In the genomic region with DNA sequence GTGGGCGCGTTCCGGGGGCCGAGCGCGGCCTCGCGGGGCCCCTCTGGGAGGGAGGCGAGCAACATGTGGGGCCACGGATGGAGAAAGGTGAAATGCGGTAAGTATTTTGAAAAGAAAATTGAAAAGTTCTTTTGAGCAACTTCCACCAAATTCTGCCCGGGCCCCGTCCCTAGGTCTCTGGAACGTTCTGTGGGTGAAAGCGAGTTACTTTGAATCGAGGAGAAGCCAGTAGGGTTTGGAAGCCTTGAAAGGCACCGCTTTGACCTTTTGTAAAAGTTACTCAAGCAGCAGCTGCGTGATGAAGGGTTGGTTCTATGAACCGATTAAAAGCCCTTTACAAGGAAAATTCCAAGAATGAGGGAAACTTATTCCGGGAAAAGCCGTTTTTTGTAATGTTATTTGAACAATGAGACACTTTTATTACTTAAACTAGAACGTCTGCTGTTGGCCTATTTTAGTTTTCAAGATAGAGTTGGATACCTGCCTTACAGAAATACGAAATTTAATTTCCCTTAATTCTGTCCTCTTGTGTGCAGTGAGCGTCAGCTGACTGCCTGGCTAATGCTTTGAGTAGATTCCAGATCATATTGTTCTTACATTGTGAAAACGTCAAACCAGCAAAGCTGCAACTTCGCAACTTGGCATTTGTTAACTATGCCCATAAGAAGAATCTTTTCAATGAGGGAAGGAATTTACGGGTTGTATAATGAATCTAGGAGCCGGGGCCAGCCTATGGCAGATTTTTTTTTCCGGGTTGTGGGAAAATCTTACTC, we compare ENCODE assay signal across 8 cellular contexts. TPM values are rescaled to one million over a fixed set of nuclear protein-coding genes. Genes with fewer than 3 reads are reported as not detected.
DNase-seq lines count a peak whose midpoint lies in the region; ATAC-seq and TF ChIP-seq lines count a peak whose summit lies in the region.

No MANE protein-coding gene starts in this region.

- H2AFZ ChIP-seq in neural cell (ENCODE audit: low read depth, low read length): peak overlapping the region; percentile 81

- H3K36me3 ChIP-seq in neural cell (ENCODE audit: insufficient read depth, low read length): no peaks in the 10 kb centered on the region

- peak overlapping the region; percentile 53 for H3K4me2 ChIP-seq in neural cell (ENCODE audit: low read length)

- peak overlapping the region; percentile 77 for H3K9ac ChIP-seq in neural cell (ENCODE audit: low read length)

- H3K9me3 ChIP-seq in neural cell (ENCODE audit: low read length): no peaks in the 10 kb centered on the region

- peak overlapping the region; percentile 82 for H3K27ac ChIP-seq in neural cell (ENCODE audit: low read length)

- no peaks in the 10 kb centered on the region for H3K9me2 ChIP-seq in neural cell (ENCODE audit: insufficient read depth, low read length)

- peak; percentile 35 for ATAC-seq in HG03135 (IDR thresholded peaks at IDR 0.05; ENCODE audit: unreplicated experiment)

- H3K4me3 ChIP-seq in fibroblast of villous mesenchyme (ENCODE audit: low read depth, low read length) (peak overlapping the region; percentile 91), neural cell (ENCODE audit: low read length) (peak overlapping the region; percentile 96)

- H4K20me1 ChIP-seq in neural cell (ENCODE audit: insufficient read depth): no peaks in the 10 kb centered on the region

- TF ChIP-seq EP300 in neural cell (conservative IDR thresholded peaks at IDR 0.05; ENCODE audit: poor library complexity, severe bottlenecking): no peak

- TF ChIP-seq CTCF in fibroblast of villous mesenchyme (IDR thresholded peaks at IDR 0.05; ENCODE audit: insufficient read depth, low read depth, low read length) (no peak), neural cell (IDR thresholded peaks at IDR 0.05; ENCODE audit: poor library complexity, severe bottlenecking) (no peak)

- H3K79me2 ChIP-seq in neural cell (replicated peaks; ENCODE audit: insufficient read depth, low read length): peaks cover 43% of the 10 kb centered on the region

- no peaks in the 10 kb centered on the region for H3K27me3 ChIP-seq in neural cell (ENCODE audit: insufficient read depth, low read depth, low read length)

- TF ChIP-seq RAD21 in neural cell (conservative IDR thresholded peaks at IDR 0.05): no peak

- DNase-seq in GF-D8 (lab: John Stamatoyannopoulos, UW): peak; percentile 55
- peak; percentile 12 to 20 for DNase-seq in activated CD4-positive, alpha-beta T cell treated with anti-CD3 and anti-CD28 coated beads, Interleukin-2, amount 50 U/mL, for 4 hours
- DNase-seq in fibroblast of villous mesenchyme (ENCODE audit: low read depth): peak; percentile 68
- DNase-seq in NCI-H226: no peak
- DNase-seq in iPS-NIHi11 (ENCODE audit: low spot score): no peak
- no peak for DNase-seq in occipital lobe (lab: John Stamatoyannopoulos, UW)

- H3F3A ChIP-seq in neural cell (ENCODE audit: insufficient read depth, low read length, poor library complexity, severe bottlenecking): peaks cover 2% of the 10 kb centered on the region

TF ChIP-seq in neural cell, 6 proteins besides CTCF, POLR2A, EP300 and RAD21:
- no peak for TF ChIP-seq EZH2 (IDR thresholded peaks at IDR 0.05; ENCODE audit: borderline replicate concordance, insufficient read depth, low read length, poor library complexity, severe bottlenecking)
- TF ChIP-seq MXI1 (conservative IDR thresholded peaks at IDR 0.05; ENCODE audit: poor library complexity, severe bottlenecking): no peak
- no peak for TF ChIP-seq SMC3 (conservative IDR thresholded peaks at IDR 0.05; ENCODE audit: poor library complexity)
- TF ChIP-seq TAF1 (IDR thresholded peaks at IDR 0.05; ENCODE audit: low read depth): no peak
- TF ChIP-seq, protein P1, sequence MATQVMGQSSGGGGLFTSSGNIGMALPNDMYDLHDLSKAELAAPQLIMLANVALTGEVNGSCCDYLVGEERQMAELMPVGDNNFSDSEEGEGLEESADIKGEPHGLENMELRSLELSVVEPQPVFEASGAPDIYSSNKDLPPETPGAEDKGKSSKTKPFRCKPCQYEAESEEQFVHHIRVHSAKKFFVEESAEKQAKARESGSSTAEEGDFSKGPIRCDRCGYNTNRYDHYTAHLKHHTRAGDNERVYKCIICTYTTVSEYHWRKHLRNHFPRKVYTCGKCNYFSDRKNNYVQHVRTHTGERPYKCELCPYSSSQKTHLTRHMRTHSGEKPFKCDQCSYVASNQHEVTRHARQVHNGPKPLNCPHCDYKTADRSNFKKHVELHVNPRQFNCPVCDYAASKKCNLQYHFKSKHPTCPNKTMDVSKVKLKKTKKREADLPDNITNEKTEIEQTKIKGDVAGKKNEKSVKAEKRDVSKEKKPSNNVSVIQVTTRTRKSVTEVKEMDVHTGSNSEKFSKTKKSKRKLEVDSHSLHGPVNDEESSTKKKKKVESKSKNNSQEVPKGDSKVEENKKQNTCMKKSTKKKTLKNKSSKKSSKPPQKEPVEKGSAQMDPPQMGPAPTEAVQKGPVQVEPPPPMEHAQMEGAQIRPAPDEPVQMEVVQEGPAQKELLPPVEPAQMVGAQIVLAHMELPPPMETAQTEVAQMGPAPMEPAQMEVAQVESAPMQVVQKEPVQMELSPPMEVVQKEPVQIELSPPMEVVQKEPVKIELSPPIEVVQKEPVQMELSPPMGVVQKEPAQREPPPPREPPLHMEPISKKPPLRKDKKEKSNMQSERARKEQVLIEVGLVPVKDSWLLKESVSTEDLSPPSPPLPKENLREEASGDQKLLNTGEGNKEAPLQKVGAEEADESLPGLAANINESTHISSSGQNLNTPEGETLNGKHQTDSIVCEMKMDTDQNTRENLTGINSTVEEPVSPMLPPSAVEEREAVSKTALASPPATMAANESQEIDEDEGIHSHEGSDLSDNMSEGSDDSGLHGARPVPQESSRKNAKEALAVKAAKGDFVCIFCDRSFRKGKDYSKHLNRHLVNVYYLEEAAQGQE (IDR thresholded peaks at IDR 0.05; ENCODE audit: borderline replicate concordance): no peak
- TF ChIP-seq POLR2AphosphoS5 (IDR thresholded peaks at IDR 0.05): no peak
TF ChIP-seq in neural cell: peak in this region for 0.

RNA-seq across cellular contexts. Expression of a gene that starts 0.9 kb away (rescaled TPM):
- 26.1 and 57.9 TPM in 2 replicates for total RNA-seq in fibroblast of villous mesenchyme
- polyA plus RNA-seq in neural cell: 14.2 and 17.8 TPM in 2 replicates
- 64.3 and 79.9 TPM in 2 replicates for polyA minus RNA-seq in neural cell
- 147 TPM for total RNA-seq in occipital lobe

RNA-seq across cellular contexts. Expression of a gene that starts 5.2 kb away (rescaled TPM):
- total RNA-seq in fibroblast of villous mesenchyme (under 0.01 TPM in 1 of 2 replicates, not detected in the other), occipital lobe (not detected)
- not detected in 2 replicates for polyA plus RNA-seq in neural cell
- not detected in 2 replicates for polyA minus RNA-seq in neural cell

Comparison
In these comparisons a context has a peak if more than half of its experiments do, and no peak if none do; other contexts are left out.
1. DNase-seq: peak in GF-D8 (single experiment), activated CD4-positive, alpha-beta T cell treated with anti-CD3 and anti-CD28 coated beads, Interleukin-2, amount 50 U/mL, for 4 hours (2 of 2) and fibroblast of villous mesenchyme (single experiment); none in NCI-H226 (single experiment), iPS-NIHi11 (single experiment) and occipital lobe (single experiment).